In the genomic region with DNA sequence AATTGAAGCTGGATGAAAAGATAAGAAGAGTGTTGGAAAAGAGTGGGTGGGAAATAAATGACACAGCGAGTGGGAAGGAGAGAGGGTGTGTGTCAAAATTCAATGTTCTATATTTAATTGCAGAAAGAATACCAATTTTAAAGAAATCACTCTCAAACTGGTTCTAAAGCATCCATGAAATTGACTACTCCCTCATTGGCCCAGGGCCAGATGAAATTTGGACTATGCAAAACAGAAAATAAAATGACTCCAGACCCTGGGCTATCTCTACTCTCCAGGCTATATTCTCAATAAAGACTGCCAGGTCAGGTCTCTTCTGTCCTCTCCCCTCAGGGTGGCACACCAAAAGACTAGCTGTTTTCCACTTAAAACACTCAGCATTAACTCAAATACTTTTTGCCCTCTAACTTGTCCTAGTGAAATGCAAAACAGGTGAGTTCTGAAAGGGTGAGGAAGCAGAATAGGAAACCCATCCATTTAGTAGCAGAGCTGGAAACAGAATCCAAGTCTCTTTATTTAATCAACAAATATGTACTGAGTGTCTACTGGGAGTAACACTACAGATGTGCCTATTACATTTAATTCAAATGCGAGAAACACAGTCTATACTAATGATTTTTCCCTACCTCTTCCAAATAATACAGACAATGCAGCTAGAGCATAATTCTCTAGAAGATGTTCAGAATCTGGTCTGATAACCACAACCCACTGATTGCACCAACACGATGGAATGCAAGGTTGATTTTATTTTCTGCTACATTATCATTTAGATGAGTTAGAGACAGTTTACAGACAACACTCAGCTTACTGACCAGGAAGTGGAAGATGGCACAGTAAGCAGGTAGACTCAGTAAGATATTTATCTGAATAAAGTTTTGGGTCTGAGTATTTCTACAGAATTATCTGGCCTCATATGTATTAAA, we compare ENCODE assay signal across 1 cellular context.
TF ChIP-seq lines count a peak whose summit lies in the region.

No MANE protein-coding gene starts in this region.

TF ChIP-seq in GM12878, 131 proteins besides CTCF, POLR2A, EP300 and RAD21:
- TF ChIP-seq CBFB (IDR thresholded peaks at IDR 0.05; ENCODE audit: low read depth) (no peak), SMAD1 (IDR thresholded peaks at IDR 0.05; ENCODE audit: low read depth, partially characterized antibody) (no peak), ZZZ3 (IDR thresholded peaks at IDR 0.05; ENCODE audit: control insufficient read depth, insufficient read length, low read depth) (no peak), FOS (IDR thresholded peaks at IDR 0.05; ENCODE audit: borderline replicate concordance, extremely low read depth, insufficient read length) (no peak), PKNOX1 (IDR thresholded peaks at IDR 0.05) (no peak), NBN (IDR thresholded peaks at IDR 0.05) (no peak), ASH2L (IDR thresholded peaks at IDR 0.05; ENCODE audit: borderline replicate concordance, low read depth) (no peak), ZNF384 (IDR thresholded peaks at IDR 0.05; ENCODE audit: borderline replicate concordance, low read depth, low read length) (no peak), MAX (IDR thresholded peaks at IDR 0.05; ENCODE audit: low read depth, low read length) (no peak), ZNF274 (IDR thresholded peaks at IDR 0.05; ENCODE audit: insufficient read depth, insufficient read length) (no peak), ZNF207 (IDR thresholded peaks at IDR 0.05; ENCODE audit: borderline replicate concordance) (no peak), STAT1 (conservative IDR thresholded peaks at IDR 0.05) (no peak), FOXK2 (IDR thresholded peaks at IDR 0.05) (no peak)
